In genomic region chr6:7589949-7590917, GRCh38 we compare ENCODE assay signal across 8 cellular contexts. TPM values are rescaled to one million over a fixed set of nuclear protein-coding genes. Genes with fewer than 3 reads are reported as not detected.
DNase-seq lines count a peak whose midpoint lies in the region; ATAC-seq and TF ChIP-seq lines count a peak whose summit lies in the region.

SNRNP48 (plus strand) TSS chr6:7590198; CDS start chr6:7590258, 60 bp downstream.

- H3K27ac ChIP-seq in PC-3 (ENCODE audit: low read length) = no peak within 1 kb of the TSS
- H3K27ac ChIP-seq in esophagus (ENCODE audit: low read depth in 2 of 2, low read length in 1 of 2) = peak within 1 kb of the TSS; percentile 74 to 83

- H3K27me3 ChIP-seq in PC-3 (ENCODE audit: low read length) (no peaks in the 10 kb centered on the region), esophagus (ENCODE audit: control insufficient read depth in 1 of 2, insufficient read depth in 2 of 2, low read length in 2 of 2) (no peaks in the 10 kb centered on the region), mucosa of stomach (ENCODE audit: control insufficient read depth, insufficient read depth, low read length) (no peaks in the 10 kb centered on the region)

- H3K36me3 ChIP-seq in PC-3 (ENCODE audit: low read depth, low read length) = peaks cover 10% of the 10 kb centered on the region
- peaks cover 3% of the 10 kb centered on the region in 2 donors for H3K36me3 ChIP-seq in esophagus (ENCODE audit: control insufficient read depth in 2 of 2, insufficient read depth in 2 of 2, low read length in 1 of 2)
- H3K36me3 ChIP-seq in mucosa of stomach (ENCODE audit: control insufficient read depth, insufficient read depth, low read length) = no peaks in the 10 kb centered on the region

- intact Hi-C loops in PC-3 (cut with micrococcal nuclease) = loop anchor here (1.0 to 5.0 kb wide), 2 partner anchors 20 to 48 kb away; partner anchors contain the start of gene DSP

- peak; percentile 96 for DNase-seq in DMS114 treated with DMSO at 0.1 percent for 48 hours (lab: John Stamatoyannopoulos, UW; ENCODE audit: unreplicated experiment)
- DNase-seq in PC-3 = peak; percentile 95
- peak; percentile 88 for DNase-seq in activated T-cell treated with anti-CD3 and anti-CD28 coated beads for 48 hours (ENCODE audit: low read depth)
- DNase-seq in stimulated activated CD8-positive, alpha-beta memory T cell treated with anti-CD3 and anti-CD28 coated beads, Interleukin-7, amount 100 ng/mL, for 1 hour (ENCODE audit: low read depth in 2 of 2) = peak; percentile 84 to 86

- H3K4me3 ChIP-seq in PC-3 (ENCODE audit: low read length) = peak within 1 kb of the TSS; percentile 94
- H3K4me3 ChIP-seq in esophagus (ENCODE audit: low read depth in 1 of 2, low read length in 2 of 2) = peak within 1 kb of the TSS; percentile 76 to 99
- H3K4me3 ChIP-seq in mucosa of stomach (ENCODE audit: low read length) = peak within 1 kb of the TSS; percentile 39

- CTCF ChIA-PET in PC-3 (lab: Charles Lee) = interaction anchor here (1.0 kb wide), 1 partner anchor 24 kb away, joined by 3 read pairs; no protein-coding TSS in a partner anchor

- 1% methylated on average over 69 to 72 of the region's 72 CpGs for WGBS in esophagus, 2 donors

- no peaks in the 10 kb centered on the region for H3F3A ChIP-seq in PC-3 (ENCODE audit: low read length, unreplicated experiment)

- peaks cover 35% of the 10 kb centered on the region for H3K79me2 ChIP-seq in PC-3 (ENCODE audit: low read length)

- no peaks in the 10 kb centered on the region for H3K9me2 ChIP-seq in PC-3 (replicated peaks; ENCODE audit: low read length)

- peak within 1 kb of the TSS; percentile 99 for H2AFZ ChIP-seq in PC-3 (ENCODE audit: low read length)

- no peak for TF ChIP-seq RAD21 in Ishikawa (IDR thresholded peaks at IDR 0.05; ENCODE audit: low read depth)

- H3K4me1 ChIP-seq in PC-3 (ENCODE audit: insufficient read depth, low read length) (peaks cover 18% of the 10 kb centered on the region), esophagus (ENCODE audit: control insufficient read depth in 2 of 2, insufficient read depth in 2 of 2, low read length in 1 of 2) (peaks cover 0 to 8% of the 10 kb centered on the region in 2 donors), mucosa of stomach (ENCODE audit: control insufficient read depth, insufficient read depth, low read length) (peaks cover 25% of the 10 kb centered on the region)

- H3K9ac ChIP-seq in PC-3 (ENCODE audit: low read length) (peak within 1 kb of the TSS; percentile 91), mucosa of stomach (ENCODE audit: low read length) (peak within 1 kb of the TSS; percentile 67)

- POLR2A ChIA-PET in PC-3 (lab: Charles Lee; ENCODE audit: unreplicated experiment) = interaction anchor here (0.6 to 0.7 kb wide), 4 partner anchors 65 to 911 kb away, joined by 3 to 7 read pairs (median 4); partner anchors contain the start of genes CAGE1, RIOK1 and SSR1

- ATAC-seq in GM21576 (IDR thresholded peaks at IDR 0.05; ENCODE audit: unreplicated experiment) = peak; percentile 100
- peak; percentile 97 for ATAC-seq in PC-3

- TF ChIP-seq CTCF in PC-3 (conservative IDR thresholded peaks at IDR 0.05; ENCODE audit: low read depth, low read length) = no peak

- peaks cover 11% of the 10 kb centered on the region; the same call in 1 of the 2 replicates for H4K20me1 ChIP-seq in PC-3 (ENCODE audit: low read length)

- BruUV-seq in PC-3 (replicated peaks; lab: Mats Ljungman, UMichigan) = TSS peak; percentile 5

- peak within 1 kb of the TSS; percentile 89 for H3K4me2 ChIP-seq in PC-3 (ENCODE audit: low read length)

- no peaks in the 10 kb centered on the region for H3K9me3 ChIP-seq in PC-3 (ENCODE audit: low read length)
- no peaks in the 10 kb centered on the region for H3K9me3 ChIP-seq in esophagus (ENCODE audit: control insufficient read depth in 2 of 2, insufficient read depth in 1 of 2, low read depth in 1 of 2, low read length in 1 of 2)
- H3K9me3 ChIP-seq in mucosa of stomach (ENCODE audit: control insufficient read depth, low read length) = no peaks in the 10 kb centered on the region

- TF ChIP-seq EP300 in Ishikawa (IDR thresholded peaks at IDR 0.05; ENCODE audit: borderline replicate concordance) = no peak

TF ChIP-seq in Ishikawa, 13 proteins besides CTCF, POLR2A, EP300 and RAD21:
- TF ChIP-seq TCF12 (IDR thresholded peaks at IDR 0.05; ENCODE audit: low read depth) = 0 out of 2 replicates have a peak, but pooled peaks have one; percentile 13
- no peak for TF ChIP-seq TEAD4 (IDR thresholded peaks at IDR 0.05)
- no peak for TF ChIP-seq NFIC (IDR thresholded peaks at IDR 0.05)
- no peak for TF ChIP-seq CREB1 (IDR thresholded peaks at IDR 0.05; ENCODE audit: low read depth)
- peak; percentile 51; the same call in 1 of the 2 replicates for TF ChIP-seq ZBTB7A (IDR thresholded peaks at IDR 0.05; ENCODE audit: low read depth)
- no peak for TF ChIP-seq REST (IDR thresholded peaks at IDR 0.05; ENCODE audit: low read depth)
- TF ChIP-seq, protein P1, sequence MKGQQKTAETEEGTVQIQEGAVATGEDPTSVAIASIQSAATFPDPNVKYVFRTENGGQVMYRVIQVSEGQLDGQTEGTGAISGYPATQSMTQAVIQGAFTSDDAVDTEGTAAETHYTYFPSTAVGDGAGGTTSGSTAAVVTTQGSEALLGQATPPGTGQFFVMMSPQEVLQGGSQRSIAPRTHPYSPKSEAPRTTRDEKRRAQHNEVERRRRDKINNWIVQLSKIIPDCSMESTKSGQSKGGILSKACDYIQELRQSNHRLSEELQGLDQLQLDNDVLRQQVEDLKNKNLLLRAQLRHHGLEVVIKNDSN (IDR thresholded peaks at IDR 0.05) = peak; percentile 99
- no peak for TF ChIP-seq CEBPB (IDR thresholded peaks at IDR 0.05)
- TF ChIP-seq MAX (IDR thresholded peaks at IDR 0.05) = peak; percentile 76
- TF ChIP-seq EGR1 (IDR thresholded peaks at IDR 0.05) = no peak
- peak; percentile 95 for TF ChIP-seq TAF1 (IDR thresholded peaks at IDR 0.05; ENCODE audit: low read depth)
- TF ChIP-seq FOXM1 (IDR thresholded peaks at IDR 0.05; ENCODE audit: borderline replicate concordance, low read depth) = no peak
- TF ChIP-seq YY1 (IDR thresholded peaks at IDR 0.05; ENCODE audit: low read depth) = peak; percentile 82

RNA-seq across cellular contexts. Expression of gene SNRNP48, which starts in this region (rescaled TPM):
- 7.0 and 7.7 TPM in 2 replicates for total RNA-seq in PC-3 (2014; rRNA removed)
- 1 to 10 TPM; 3.2 to 3.5 TPM for polyA plus RNA-seq in esophagus

Comparison
In these comparisons a context has a peak if more than half of its experiments do, and no peak if none do; other contexts are left out.
1. H3K4me3 ChIP-seq: peak in every context shown above with its lines; median percentile 94 in PC-3; 88 in esophagus; 39 in mucosa of stomach.